ENCODE assay signal across 11 cellular contexts in the genomic region with DNA sequence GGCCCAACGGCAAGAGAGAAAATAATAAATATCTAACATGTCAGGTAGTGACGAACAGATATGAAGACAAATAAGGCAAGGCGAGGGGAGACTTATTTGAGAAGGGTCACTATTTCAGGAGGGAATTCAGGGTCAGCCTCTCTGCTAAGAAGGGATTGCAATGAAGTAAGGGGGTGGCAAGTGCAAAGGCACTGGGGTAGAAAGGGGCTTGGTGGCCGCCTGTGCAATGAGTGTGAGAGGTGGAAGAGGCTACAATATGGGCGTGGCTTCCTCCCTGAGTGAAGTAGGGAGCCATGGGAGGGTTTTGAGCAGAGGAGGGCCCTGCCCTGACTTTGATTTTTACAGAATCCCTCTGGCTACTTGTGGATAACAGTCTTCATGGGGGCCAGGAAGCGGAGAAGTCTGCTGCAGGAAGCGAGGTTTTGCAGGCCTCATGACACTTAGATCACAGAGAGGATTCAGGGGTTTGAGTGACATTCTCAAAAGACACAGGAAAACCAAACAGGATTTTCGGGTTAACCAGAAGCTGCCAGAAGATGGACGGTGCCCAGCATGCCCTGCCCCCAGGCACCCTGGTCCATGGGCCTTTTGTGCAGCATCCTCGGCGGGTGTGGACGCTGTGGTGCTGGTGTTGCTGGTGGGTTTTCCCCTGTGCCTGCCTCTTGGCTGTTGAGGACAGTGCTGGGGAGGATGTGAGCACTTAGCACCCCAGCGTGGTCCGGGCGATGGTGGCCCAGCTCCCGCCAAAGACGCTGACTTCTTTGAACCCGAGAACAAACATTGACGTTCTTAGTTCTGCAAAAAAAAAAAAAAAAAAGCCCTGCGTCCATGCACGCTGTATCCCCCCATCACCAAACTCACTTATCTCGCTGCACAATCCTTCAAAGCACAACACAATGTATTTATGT.
DNase-seq lines count a peak whose midpoint lies in the region; ATAC-seq and TF ChIP-seq lines count a peak whose summit lies in the region.
"Had no signal": no experiment of that assay in that cellular context is flagged by ENCODE, and none has a peak within 500 bp of the region (broad histone marks: within the 10 kb centered on the region; RNA-seq: fewer than 3 reads in every experiment).

No MANE protein-coding gene starts in this region.

- TF ChIP-seq CTCF in choroid plexus epithelial cell (conservative IDR thresholded peaks at IDR 0.05; ENCODE audit: low read depth, low read length) = no peak

- peaks cover 89% of the 10 kb centered on the region for H3K4me1 Mint-ChIP-seq in activated CD8-positive, alpha-beta T cell treated with anti-CD3 and anti-CD28 coated beads, Interleukin-2, amount 10 ng/mL, durations not matched to agents 7 days and 5 days (ENCODE audit: low read depth)

- peak overlapping the region; percentile 77 for H3K27ac Mint-ChIP-seq in activated CD8-positive, alpha-beta T cell treated with anti-CD3 and anti-CD28 coated beads, Interleukin-2, amount 10 ng/mL, durations not matched to agents 7 days and 5 days

- H3K4me3 ChIP-seq in choroid plexus epithelial cell (ENCODE audit: low read depth, low read length) = no peak overlapping the region

- in situ Hi-C loops in KBM-7 (cut with MboI; ENCODE audit: low pct_unique_long_range_greater_than_20kb, low sequenced_read_pairs) = no loop called here

- peak overlapping the region; percentile 54 for H3K4me3 Mint-ChIP-seq in activated CD8-positive, alpha-beta T cell treated with anti-CD3 and anti-CD28 coated beads, Interleukin-2, amount 10 ng/mL, durations not matched to agents 7 days and 5 days

- ATAC-seq in activated CD8-positive, alpha-beta T cell treated with anti-CD3 and anti-CD28 coated beads, Interleukin-2, amount 10 ng/mL, durations not matched to agents 7 days and 5 days = peak; percentile 87
- ATAC-seq in GM19463 (IDR thresholded peaks at IDR 0.05; ENCODE audit: unreplicated experiment) (no peak), HG03342 (IDR thresholded peaks at IDR 0.05; ENCODE audit: unreplicated experiment) (no peak), HG02938 (IDR thresholded peaks at IDR 0.05; ENCODE audit: unreplicated experiment) (no peak), Right ventricle myocardium superior (ENCODE audit: poor library complexity) (no peak)

- no peaks in the 10 kb centered on the region for H3K27me3 Mint-ChIP-seq in activated CD8-positive, alpha-beta T cell treated with anti-CD3 and anti-CD28 coated beads, Interleukin-2, amount 10 ng/mL, durations not matched to agents 7 days and 5 days (ENCODE audit: low read depth)

- CTCF ChIA-PET in activated CD8-positive, alpha-beta T cell treated with anti-CD3 and anti-CD28 coated beads, Interleukin-2, amount 10 ng/mL, durations not matched to agents 7 days and 5 days (lab: Charles Lee) = interaction anchor here (1.0 to 1.3 kb wide), 3 partner anchors 39 to 78 kb away, joined by 3 to 4 read pairs (median 3); no protein-coding TSS in a partner anchor

- intact Hi-C loops in Right ventricle myocardium superior (cut with DNase I) = no loop called here

- no peaks in the 10 kb centered on the region for H3K36me3 Mint-ChIP-seq in activated CD8-positive, alpha-beta T cell treated with anti-CD3 and anti-CD28 coated beads, Interleukin-2, amount 10 ng/mL, durations not matched to agents 7 days and 5 days (ENCODE audit: low read depth)

- no peaks in the 10 kb centered on the region for H3K9me3 Mint-ChIP-seq in activated CD8-positive, alpha-beta T cell treated with anti-CD3 and anti-CD28 coated beads, Interleukin-2, amount 10 ng/mL, durations not matched to agents 7 days and 5 days (ENCODE audit: insufficient read depth)

- POLR2A ChIA-PET in activated CD8-positive, alpha-beta T cell treated with anti-CD3 and anti-CD28 coated beads, Interleukin-2, amount 10 ng/mL, durations not matched to agents 7 days and 5 days (lab: Charles Lee) = interaction anchor here (1.2 kb wide), 1 partner anchor 33 kb away, joined by 3 read pairs; no protein-coding TSS in a partner anchor

- DNase-seq in KBM-7 = peak; percentile 72
- peak; percentile 86 for DNase-seq in activated CD8-positive, alpha-beta T cell treated with anti-CD3 and anti-CD28 coated beads, Interleukin-2, amount 10 ng/mL, durations not matched to agents 7 days and 5 days
- DNase-seq in choroid plexus epithelial cell (ENCODE audit: low read depth) = peak; percentile 38
- peak; percentile 14 to 45 for DNase-seq in stimulated activated CD8-positive, alpha-beta memory T cell treated with anti-CD3 and anti-CD28 coated beads, Interleukin-4, amount 100 ng/mL, for 4 hours (ENCODE audit: low read depth in 2 of 2, low spot score in 1 of 2)
- no peak for DNase-seq in Right ventricle myocardium superior
- DNase-seq: NCI-H187 treated with DMSO at 0.1 percent for 48 hours, nucleus accumbens, SW 1271 had no signal
